25 cellular contexts compared by ENCODE assay signal in the genomic region with DNA sequence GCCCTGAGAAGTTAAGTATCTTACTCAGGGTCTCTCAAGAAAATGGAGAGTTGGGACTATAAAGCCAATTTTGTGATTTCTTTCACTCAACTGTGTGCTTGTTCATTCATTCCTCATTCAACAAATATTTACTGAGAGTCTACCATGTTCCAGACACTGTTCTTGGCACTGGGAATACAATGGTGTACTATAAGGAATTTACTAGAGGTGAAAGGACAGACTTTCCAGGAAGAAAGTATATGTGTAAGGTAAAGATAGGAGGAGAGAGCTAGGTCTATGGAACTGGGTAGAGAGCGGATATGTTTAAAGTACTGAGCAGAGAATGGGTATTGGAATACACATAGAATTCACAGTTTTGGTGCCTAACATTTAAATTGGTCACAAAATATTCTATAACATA. TPM values are rescaled to one million over a fixed set of nuclear protein-coding genes. Genes with fewer than 3 reads are reported as not detected.
DNase-seq lines count a peak whose midpoint lies in the region; ATAC-seq, FAIRE-seq and TF ChIP-seq lines count a peak whose summit lies in the region.
"Had no signal": no experiment of that assay in that cellular context is flagged by ENCODE, and none has a peak within 500 bp of the region (broad histone marks: within the 10 kb centered on the region; RNA-seq: fewer than 3 reads in every experiment).

No MANE protein-coding gene starts in this region.

- no peak overlapping the region for H3K4me3 Mint-ChIP-seq in astrocyte (ENCODE audit: unreplicated experiment)
- H3K4me3 Mint-ChIP-seq: CD14-positive monocyte; CD4-positive, alpha-beta memory T cell; CD4-positive, CD25-positive, alpha-beta regulatory T cell; CD8-positive, alpha-beta memory T cell had no signal

- H3K4me3 ChIP-seq in PC-3 (ENCODE audit: low read length), result no peak overlapping the region
- H3K4me3 ChIP-seq in astrocyte (ENCODE audit: insufficient read depth, low read depth, low read length), result no peak overlapping the region
- H3K4me3 ChIP-seq in effector memory CD4-positive, alpha-beta T cell (ENCODE audit: insufficient read depth, low read depth, low read length, poor library complexity, severe bottlenecking), result no peak overlapping the region
- H3K4me3 ChIP-seq: BLaER1 had no signal

- POLR2A ChIA-PET in PC-3 (lab: Charles Lee; ENCODE audit: unreplicated experiment), result no interaction called here

- H3K27ac ChIP-seq in PC-3 (ENCODE audit: low read length) (no peak overlapping the region), astrocyte (ENCODE audit: low read depth, low read length) (no peak overlapping the region)
- no peak overlapping the region for H3K27ac ChIP-seq in effector memory CD4-positive, alpha-beta T cell (ENCODE audit: insufficient read depth, low read length, poor library complexity, severe bottlenecking)
- H3K27ac ChIP-seq: BLaER1 had no signal

- no peaks in the 10 kb centered on the region for H3K9me2 ChIP-seq in PC-3 (replicated peaks; ENCODE audit: low read length)

- H3K4me1 ChIP-seq in PC-3 (ENCODE audit: insufficient read depth, low read length) (peaks cover 25% of the 10 kb centered on the region), astrocyte (ENCODE audit: insufficient read depth, low read length) (no peaks in the 10 kb centered on the region)
- no peaks in the 10 kb centered on the region for H3K4me1 ChIP-seq in effector memory CD4-positive, alpha-beta T cell (ENCODE audit: control insufficient read depth, insufficient read depth, low read length, poor library complexity, severe bottlenecking)
- H3K4me1 ChIP-seq: BE2C had no signal

- H3K36me3 Mint-ChIP-seq in astrocyte (ENCODE audit: low read depth, unreplicated experiment), result peaks cover 15% of the 10 kb centered on the region

- H2AFZ ChIP-seq in PC-3 (ENCODE audit: low read length) (no peak overlapping the region), astrocyte (ENCODE audit: low read depth, low read length) (no peak overlapping the region)

- BruUV-seq in PC-3 (replicated peaks; lab: Mats Ljungman, UMichigan), result no TSS peak

- H3K36me3 ChIP-seq in PC-3 (ENCODE audit: low read depth, low read length) (peaks cover 29% of the 10 kb centered on the region), astrocyte (ENCODE audit: insufficient read depth, low read length) (peaks cover 11% of the 10 kb centered on the region)
- peaks cover 15% of the 10 kb centered on the region for H3K36me3 ChIP-seq in effector memory CD4-positive, alpha-beta T cell (ENCODE audit: control insufficient read depth, insufficient read depth, low read length)
- H3K36me3 ChIP-seq: BE2C had no signal

- DNase-seq in PC-3 (peak; percentile 17), astrocyte (ENCODE audit: low read depth) (no peak), left colon (no peak), GDM1 (lab: John Stamatoyannopoulos, UW) (no peak)
- no peak for DNase-seq in effector memory CD4-positive, alpha-beta T cell
- DNase-seq: 8988T; ACHN; BE2C; C1 segment of cervical spinal cord; CD4-positive, alpha-beta memory T cell; CD4-positive, CD25-positive, alpha-beta regulatory T cell; CD8-positive, alpha-beta memory T cell; COR-L47; DMS 273 treated with DMSO at 0.1 percent for 48 hours; DMS153; DMS53; DMS79; DND-41; EL; GF-D8 had no signal

- H3K27me3 ChIP-seq in PC-3 (ENCODE audit: low read length) (no peaks in the 10 kb centered on the region), astrocyte (ENCODE audit: insufficient read depth, low read length) (no peaks in the 10 kb centered on the region)
- no peaks in the 10 kb centered on the region for H3K27me3 ChIP-seq in effector memory CD4-positive, alpha-beta T cell (replicated peaks; ENCODE audit: control insufficient read depth, insufficient read depth, low read length, poor library complexity, severe bottlenecking)
- H3K27me3 ChIP-seq: BE2C, BLaER1 had no signal

- H3K9me3 ChIP-seq in PC-3 (ENCODE audit: low read length) (no peaks in the 10 kb centered on the region), astrocyte (ENCODE audit: insufficient read depth, low read depth, low read length) (no peaks in the 10 kb centered on the region)
- H3K9me3 ChIP-seq in effector memory CD4-positive, alpha-beta T cell (ENCODE audit: control insufficient read depth, low read length), result no peaks in the 10 kb centered on the region
- H3K9me3 ChIP-seq: BE2C, BLaER1 had no signal

- H3K79me2 ChIP-seq in PC-3 (ENCODE audit: low read length) (no peaks in the 10 kb centered on the region), astrocyte (ENCODE audit: insufficient read depth, low read length) (no peaks in the 10 kb centered on the region)

- CTCF ChIA-PET in PC-3 (lab: Charles Lee), result interaction anchor here (0.5 kb wide), 1 partner anchor 1590 kb away, joined by 3 read pairs; no protein-coding TSS in a partner anchor

- H4K20me1 ChIP-seq in PC-3 (ENCODE audit: low read length), result no peaks in the 10 kb centered on the region
- H4K20me1 ChIP-seq in astrocyte (ENCODE audit: insufficient read depth, low read length), result no peaks in the 10 kb centered on the region
- H4K20me1 ChIP-seq: BLaER1 had no signal

- FAIRE-seq in astrocyte (lab: Jason Lieb, UNC), result peak; percentile 13
- FAIRE-seq: A204.1, GM12891, GM19239 had no signal

- H3K27ac Mint-ChIP-seq in astrocyte (ENCODE audit: unreplicated experiment), result no peak overlapping the region
- H3K27ac Mint-ChIP-seq: CD14-positive monocyte; CD4-positive, CD25-positive, alpha-beta regulatory T cell; CD8-positive, alpha-beta memory T cell had no signal

- peak; percentile 59; the same call in 1 of the 2 replicates for ATAC-seq in PC-3
- peak; percentile 58 for ATAC-seq in left colon

- H3K9me3 Mint-ChIP-seq in astrocyte (ENCODE audit: unreplicated experiment), result no peaks in the 10 kb centered on the region
- H3K9me3 Mint-ChIP-seq: CD14-positive monocyte; CD4-positive, CD25-positive, alpha-beta regulatory T cell; CD8-positive, alpha-beta memory T cell had no signal

- intact Hi-C loops in PC-3 (cut with micrococcal nuclease), result no loop called here
- intact Hi-C loops in left colon (cut with DNase I, micrococcal nuclease), result no loop called here

- no peak overlapping the region for H3K4me2 ChIP-seq in PC-3 (ENCODE audit: low read length)
- no peak overlapping the region for H3K4me2 ChIP-seq in astrocyte (ENCODE audit: low read length)
- H3K4me2 ChIP-seq: BLaER1 had no signal

- no peaks in the 10 kb centered on the region for H3K27me3 Mint-ChIP-seq in astrocyte (ENCODE audit: low read depth, unreplicated experiment)
- H3K27me3 Mint-ChIP-seq: CD4-positive, alpha-beta memory T cell; CD4-positive, CD25-positive, alpha-beta regulatory T cell; CD8-positive, alpha-beta memory T cell had no signal

- TF ChIP-seq CTCF in PC-3 (conservative IDR thresholded peaks at IDR 0.05; ENCODE audit: low read depth, low read length), result no peak
- no peak for TF ChIP-seq CTCF in astrocyte (IDR thresholded peaks at IDR 0.05; ENCODE audit: insufficient read depth, low read depth, low read length)

- H3K4me1 Mint-ChIP-seq in astrocyte (ENCODE audit: low read depth, unreplicated experiment), result peaks cover 3% of the 10 kb centered on the region
- H3K4me1 Mint-ChIP-seq: CD14-positive monocyte had no signal

- H3F3A ChIP-seq in PC-3 (ENCODE audit: low read length, unreplicated experiment), result no peaks in the 10 kb centered on the region

- no peak overlapping the region for H3K9ac ChIP-seq in PC-3 (ENCODE audit: low read length)
- H3K9ac ChIP-seq in astrocyte (ENCODE audit: low read length), result no peak overlapping the region
- H3K9ac ChIP-seq: BLaER1 had no signal

RNA-seq across cellular contexts. Expression of gene ZNHIT6, which starts 42.3 kb away (rescaled TPM):
- 18.3 and 21.1 TPM in 2 replicates for total RNA-seq in PC-3 (2014; rRNA removed)
- total RNA-seq in astrocyte, result 29.6 and 34.9 TPM in 2 replicates
- 1 to 10 TPM; 7.5 to 9.5 TPM for total RNA-seq in left colon
